In the genomic region with DNA sequence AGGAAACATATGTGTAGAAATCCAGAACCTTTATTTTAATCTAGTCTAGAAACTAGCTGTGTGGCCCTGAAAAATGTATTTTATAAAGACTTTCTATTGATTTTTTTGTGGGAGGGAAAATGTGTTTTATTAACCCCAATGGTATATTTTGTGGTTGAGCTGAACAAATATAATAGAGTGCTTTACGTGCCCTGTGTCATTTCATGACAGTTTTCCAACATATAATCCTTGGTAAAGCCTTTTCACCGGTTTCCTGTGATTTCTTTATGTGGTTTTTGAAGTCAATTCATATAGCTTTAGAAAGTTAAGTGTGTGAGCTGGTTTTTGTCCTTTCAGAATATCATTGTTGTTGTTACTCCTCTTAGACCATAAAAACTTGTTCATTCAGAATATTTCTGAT, we compare ENCODE assay signal across 29 cellular contexts.
DNase-seq lines count a peak whose midpoint lies in the region; ATAC-seq and TF ChIP-seq lines count a peak whose summit lies in the region.
"Had no signal": no experiment of that assay in that cellular context is flagged by ENCODE, and none has a peak within 500 bp of the region (broad histone marks: within the 10 kb centered on the region; RNA-seq: fewer than 3 reads in every experiment).

No MANE protein-coding gene starts in this region.

- H3K36me3 ChIP-seq in ACC112 (ENCODE audit: insufficient read depth, low read length) (no peaks in the 10 kb centered on the region), PC-3 (ENCODE audit: low read depth, low read length) (no peaks in the 10 kb centered on the region)
- H3K36me3 ChIP-seq: BE2C; BLaER1; BLaER1 treated with 17β-estradiol and CSF1 and Interleukin-3, amounts not matched to agents 10 nM and 100 nM had no signal

- H3K4me3 ChIP-seq in ACC112 (ENCODE audit: low read depth, low read length) (peak overlapping the region; percentile 9; the same call in 1 of the 2 replicates), PC-3 (ENCODE audit: low read length) (no peak overlapping the region)
- H3K4me3 ChIP-seq: A549; BLaER1; BLaER1 treated with 17β-estradiol and CSF1 and Interleukin-3, amounts not matched to agents 10 nM and 100 nM had no signal

- no peak overlapping the region for H3K9ac ChIP-seq in PC-3 (ENCODE audit: low read length)
- H3K9ac ChIP-seq: BLaER1; BLaER1 treated with 17β-estradiol and CSF1 and Interleukin-3, amounts not matched to agents 10 nM and 100 nM had no signal

- H3K27me3 ChIP-seq in ACC112 (ENCODE audit: insufficient read depth, low read length) (peaks cover 22% of the 10 kb centered on the region; the same call in 1 of the 2 replicates), PC-3 (ENCODE audit: low read length) (no peaks in the 10 kb centered on the region)
- H3K27me3 ChIP-seq: BE2C, BLaER1 had no signal

- no peaks in the 10 kb centered on the region for H4K20me1 ChIP-seq in PC-3 (ENCODE audit: low read length)
- H4K20me1 ChIP-seq: BLaER1; BLaER1 treated with 17β-estradiol and CSF1 and Interleukin-3, amounts not matched to agents 10 nM and 100 nM had no signal

- DNase-seq in PC-3 = peak; percentile 68
- DNase-seq in activated CD4-positive, CD25-positive, alpha-beta regulatory T cell treated with anti-CD3 and anti-CD28 coated beads, Interleukin-2, amount 50 U/mL, for 72 hours = no peak
- DNase-seq: 8988T; ACHN; AML-193; BE2C; C1 segment of cervical spinal cord; Caco-2; Calu3; CD4-positive, alpha-beta memory T cell; CD4-positive, alpha-beta T cell; CD4-positive, CD25-positive, alpha-beta regulatory T cell; CD8-positive, alpha-beta memory T cell; CD8-positive, alpha-beta T cell; COR-L47; DMS 273 treated with DMSO at 0.1 percent for 48 hours; DMS153; DMS53; DMS79; DMS79 treated with DMSO at 0.1 percent for 48 hours; DND-41; EL had no signal

- H3K27ac ChIP-seq in ACC112 (ENCODE audit: low read depth, low read length) (no peak overlapping the region), PC-3 (ENCODE audit: low read length) (peak overlapping the region; percentile 10; the same call in 1 of the 2 replicates)
- H3K27ac ChIP-seq: 22Rv1; A549; BLaER1; BLaER1 treated with 17β-estradiol and CSF1 and Interleukin-3, amounts not matched to agents 10 nM and 100 nM; C4-2B had no signal

- no peaks in the 10 kb centered on the region for H3K9me2 ChIP-seq in PC-3 (replicated peaks; ENCODE audit: low read length)

- H2AFZ ChIP-seq in ACC112 (ENCODE audit: low read length, unreplicated experiment) (peak overlapping the region; percentile 10), PC-3 (ENCODE audit: low read length) (no peak overlapping the region)

- peak; percentile 65 for ATAC-seq in PC-3
- ATAC-seq in HG02610 (IDR thresholded peaks at IDR 0.05; ENCODE audit: unreplicated experiment) = no peak
- ATAC-seq: A549; CD8-positive, alpha-beta T cell had no signal

- H3K4me1 ChIP-seq in ACC112 (ENCODE audit: control insufficient read depth, insufficient read depth, low read length, unreplicated experiment) (peaks cover 3% of the 10 kb centered on the region), PC-3 (ENCODE audit: insufficient read depth, low read length) (peaks cover 30% of the 10 kb centered on the region)
- H3K4me1 ChIP-seq: A549, BE2C, BLaER1, Caco-2 had no signal

- intact Hi-C loops in PC-3 (cut with micrococcal nuclease) = no loop called here

- no peaks in the 10 kb centered on the region for H3K9me3 ChIP-seq in PC-3 (ENCODE audit: low read length)
- H3K9me3 ChIP-seq: A549; BE2C; BLaER1; BLaER1 treated with 17β-estradiol and CSF1 and Interleukin-3, amounts not matched to agents 10 nM and 100 nM; Caco-2 had no signal

- POLR2A ChIA-PET in PC-3 (lab: Charles Lee; ENCODE audit: unreplicated experiment) = no interaction called here

- BruUV-seq in PC-3 (replicated peaks; lab: Mats Ljungman, UMichigan) = no TSS peak

- no peaks in the 10 kb centered on the region for H3F3A ChIP-seq in PC-3 (ENCODE audit: low read length, unreplicated experiment)

- CTCF ChIA-PET in PC-3 (lab: Charles Lee) = no interaction called here

- no peak for TF ChIP-seq CTCF in PC-3 (conservative IDR thresholded peaks at IDR 0.05; ENCODE audit: low read depth, low read length)

- H3K79me2 ChIP-seq in ACC112 (ENCODE audit: control insufficient read depth, insufficient read depth, low read length, unreplicated experiment) = no peaks in the 10 kb centered on the region
- H3K79me2 ChIP-seq in PC-3 (ENCODE audit: low read length) = no peaks in the 10 kb centered on the region

- peak overlapping the region; percentile 40 for H3K4me2 ChIP-seq in PC-3 (ENCODE audit: low read length)
- H3K4me2 ChIP-seq: A549; BLaER1; BLaER1 treated with 17β-estradiol and CSF1 and Interleukin-3, amounts not matched to agents 10 nM and 100 nM had no signal
